9 cellular contexts compared by ENCODE assay signal in genomic region chr6:27250955-27251671, GRCh38. TPM values are rescaled to one million over a fixed set of nuclear protein-coding genes. Genes with fewer than 3 reads are reported as not detected.
DNase-seq lines count a peak whose midpoint lies in the region; ATAC-seq, FAIRE-seq and TF ChIP-seq lines count a peak whose summit lies in the region.
"Had no signal": no experiment of that assay in that cellular context is flagged by ENCODE, and none has a peak within 500 bp of the region (broad histone marks: within the 10 kb centered on the region; RNA-seq: fewer than 3 reads in every experiment).

No MANE protein-coding gene starts in this region.

- H3K4me3 Mint-ChIP-seq in GM23338 (peak overlapping the region; percentile 92), astrocyte (ENCODE audit: unreplicated experiment) (peak overlapping the region; percentile 89)

- peak overlapping the region; percentile 90 for H3K4me3 ChIP-seq in GM23338
- H3K4me3 ChIP-seq in LNCaP clone FGC (ENCODE audit: low read depth, low read length): peak overlapping the region; percentile 65
- H3K4me3 ChIP-seq in astrocyte (ENCODE audit: insufficient read depth, low read depth, low read length): peak overlapping the region; percentile 29

- TF ChIP-seq CTCF in GM23338 (conservative IDR thresholded peaks at IDR 0.05; ENCODE audit: low read depth in 2 of 2): no peak
- TF ChIP-seq CTCF in LNCaP clone FGC (IDR thresholded peaks at IDR 0.05; ENCODE audit: control insufficient read depth, extremely low read depth, insufficient read depth): no peak
- TF ChIP-seq CTCF in astrocyte (IDR thresholded peaks at IDR 0.05; ENCODE audit: insufficient read depth, low read depth, low read length): no peak

- H3K79me2 ChIP-seq in GM23338 (replicated peaks; ENCODE audit: insufficient read depth): no peaks in the 10 kb centered on the region
- H3K79me2 ChIP-seq in astrocyte (ENCODE audit: insufficient read depth, low read length): no peaks in the 10 kb centered on the region

- H3K27me3 Mint-ChIP-seq in GM23338 (ENCODE audit: insufficient read depth, low read depth, poor library complexity) (peaks cover 14% of the 10 kb centered on the region), astrocyte (ENCODE audit: low read depth, unreplicated experiment) (peaks cover 35% of the 10 kb centered on the region)

- peaks cover 10% of the 10 kb centered on the region for H3K27me3 ChIP-seq in GM23338 (ENCODE audit: insufficient read depth)
- peaks cover 27% of the 10 kb centered on the region for H3K27me3 ChIP-seq in astrocyte (ENCODE audit: insufficient read depth, low read length)

- H3K9me3 Mint-ChIP-seq in GM23338 (no peaks in the 10 kb centered on the region), astrocyte (ENCODE audit: unreplicated experiment) (peaks cover 2% of the 10 kb centered on the region)

- H3K36me3 Mint-ChIP-seq in GM23338 (ENCODE audit: low read depth) (no peaks in the 10 kb centered on the region; the same call in 1 of the 3 replicates), astrocyte (ENCODE audit: low read depth, unreplicated experiment) (no peaks in the 10 kb centered on the region)

- H3K9me3 ChIP-seq in astrocyte (ENCODE audit: insufficient read depth, low read depth, low read length): no peaks in the 10 kb centered on the region

- H3K27ac Mint-ChIP-seq in GM23338 (peak overlapping the region; percentile 95), astrocyte (ENCODE audit: unreplicated experiment) (no peak overlapping the region)

- peak; percentile 83 for ATAC-seq in GM23338

- peak overlapping the region; percentile 24; the same call in 1 of the 2 replicates for H2AFZ ChIP-seq in GM23338
- peak overlapping the region; percentile 77 for H2AFZ ChIP-seq in astrocyte (ENCODE audit: low read depth, low read length)

- FAIRE-seq in astrocyte (lab: Jason Lieb, UNC): no peak
- FAIRE-seq: endometrium had no signal

- H3K9me2 ChIP-seq in GM23338 (ENCODE audit: insufficient read depth): no peaks in the 10 kb centered on the region

- peaks cover 9% of the 10 kb centered on the region for H3K4me1 Mint-ChIP-seq in GM23338
- no peaks in the 10 kb centered on the region for H3K4me1 Mint-ChIP-seq in astrocyte (ENCODE audit: low read depth, unreplicated experiment)

- no peaks in the 10 kb centered on the region for H3K36me3 ChIP-seq in GM23338 (ENCODE audit: insufficient read depth)
- H3K36me3 ChIP-seq in astrocyte (ENCODE audit: insufficient read depth, low read length): no peaks in the 10 kb centered on the region

- H3K4me2 ChIP-seq in GM23338 (peak overlapping the region; percentile 92), astrocyte (ENCODE audit: low read length) (peak overlapping the region; percentile 79)

- DNase-seq in ELF-1 (ENCODE audit: low read depth, low spot score): peak; percentile 92
- peak; percentile 99 for DNase-seq in GM23338 (ENCODE audit: low spot score)
- DNase-seq in LNCaP clone FGC (ENCODE audit: low read depth): no peak
- DNase-seq in SW 1271 (lab: John Stamatoyannopoulos, UW): peak; percentile 82 to 90
- DNase-seq in astrocyte (ENCODE audit: low read depth): no peak
- DNase-seq in iris pigment epithelial cell (ENCODE audit: low read depth): peak; percentile 59
- DNase-seq in stimulated activated CD4-positive, alpha-beta T cell treated with anti-CD3 and anti-CD28 coated beads, Interleukin-1b, Interleukin-23, amount 100 ng/mL, for 48 hours: peak; percentile 78
- no peak for DNase-seq in GF-D8 (lab: John Stamatoyannopoulos, UW)

- 0 out of 2 replicates have a peak, but pooled peaks cover 2% of the 10 kb centered on the region for H3F3A ChIP-seq in GM23338 (replicated peaks; ENCODE audit: low read depth)

- no peak overlapping the region for H3K9ac ChIP-seq in astrocyte (ENCODE audit: low read length)

- peak overlapping the region; percentile 92 for H3K27ac ChIP-seq in GM23338 (ENCODE audit: low read depth)
- no peak overlapping the region for H3K27ac ChIP-seq in astrocyte (ENCODE audit: low read depth, low read length)

- H3K4me1 ChIP-seq in GM23338 (ENCODE audit: insufficient read depth) (peaks cover 12% of the 10 kb centered on the region; the same call in 1 of the 2 replicates), astrocyte (ENCODE audit: insufficient read depth, low read length) (no peaks in the 10 kb centered on the region)

- H4K20me1 ChIP-seq in GM23338 (replicated peaks; ENCODE audit: insufficient read depth) (no peaks in the 10 kb centered on the region), astrocyte (ENCODE audit: insufficient read depth, low read length) (no peaks in the 10 kb centered on the region)

TF ChIP-seq in GM23338, 12 proteins besides CTCF, POLR2A, EP300 and RAD21:
- TF ChIP-seq ZNF114 (CRISPR knock-in tag; IDR thresholded peaks at IDR 0.05) (no peak), ZNF462 (CRISPR knock-in tag; IDR thresholded peaks at IDR 0.05) (no peak), POLR2AphosphoS5 (IDR thresholded peaks at IDR 0.05; ENCODE audit: low read depth) (peak; percentile 72), CREB1 (CRISPR knock-in tag; IDR thresholded peaks at IDR 0.05; ENCODE audit: low read depth) (peak; percentile 72; the same call in 1 of the 2 replicates), STAT1 (IDR thresholded peaks at IDR 0.05; ENCODE audit: unreplicated experiment) (no peak)
TF ChIP-seq in GM23338: peak in this region for 2.

RNA-seq across cellular contexts. Expression of gene PRSS16, which starts 3.6 kb away (rescaled TPM):
- 11.8 and 13.8 TPM in 2 replicates for total RNA-seq in GM23338 (2014; rRNA removed; shearing (Covaris generic))
- polyA plus RNA-seq in GM23338 (2016; fragmentation: Nextera tagmentation; extraction: Ambion mirVana): 8.7 and 13.8 TPM in 2 replicates
- total RNA-seq in astrocyte: 2.0 and 2.3 TPM in 2 replicates

Comparison
In these comparisons a context has a peak if more than half of its experiments do, and no peak if none do; other contexts are left out.
1. DNase-seq: peak in ELF-1 (single experiment), GM23338 (single experiment), SW 1271 (2 of 2), iris pigment epithelial cell (single experiment) and stimulated activated CD4-positive, alpha-beta T cell treated with anti-CD3 and anti-CD28 coated beads, Interleukin-1b, Interleukin-23, amount 100 ng/mL, for 48 hours (single experiment); none in LNCaP clone FGC (single experiment), astrocyte (single experiment) and GF-D8 (single experiment).
2. H3K4me3 ChIP-seq: peak in every context shown above with its lines; median percentile 90 in GM23338; 65 in LNCaP clone FGC; 29 in astrocyte.